ENCODE assay signal across 10 cellular contexts in genomic region chr13:44293908-44294735, GRCh38.
A peak's percentile ranks its signal among the peaks of the same experiment; 100 is the strongest.
DNase-seq lines count a peak whose midpoint lies in the region; ATAC-seq and TF ChIP-seq lines count a peak whose summit lies in the region.
"Had no signal": no experiment of that assay in that cellular context is flagged by ENCODE, and none has a peak within 500 bp of the region (broad histone marks: within the 10 kb centered on the region; RNA-seq: fewer than 3 reads in every experiment).

No MANE protein-coding gene starts in this region.

- peak; percentile 33 for ATAC-seq in activated CD8-positive, alpha-beta memory T cell treated with anti-CD3 and anti-CD28 coated beads, Interleukin-2, amount 10 ng/mL, durations not matched to agents 7 days and 5 days
- ATAC-seq in heart right ventricle (peak in 4 of 8 donors; percentile 37 to 64 (median 56)), HG03045 (IDR thresholded peaks at IDR 0.05; ENCODE audit: unreplicated experiment) (no peak), GM19324 (IDR thresholded peaks at IDR 0.05; ENCODE audit: low FRiP score, unreplicated experiment) (no peak)

- H3K27ac Mint-ChIP-seq in activated CD8-positive, alpha-beta memory T cell treated with anti-CD3 and anti-CD28 coated beads, Interleukin-2, amount 10 ng/mL, durations not matched to agents 7 days and 5 days = no peak overlapping the region
- H3K27ac Mint-ChIP-seq: endodermal cell had no signal

- 43 to 48% methylated on average over 3 of the region's 3 CpGs for WGBS in heart right ventricle, 2 donors
- WGBS in stomach, 5 donors = 52 to 69% (median 58%) methylated on average over 3 of the region's 3 CpGs

- CTCF ChIA-PET in activated CD8-positive, alpha-beta memory T cell treated with anti-CD3 and anti-CD28 coated beads, Interleukin-2, amount 10 ng/mL, durations not matched to agents 7 days and 5 days (lab: Charles Lee) = no interaction called here

- DNase-seq in activated CD8-positive, alpha-beta memory T cell treated with anti-CD3 and anti-CD28 coated beads, Interleukin-2, amount 10 ng/mL, durations not matched to agents 7 days and 5 days = no peak
- no peak for DNase-seq in activated CD8-positive, alpha-beta memory T cell treated with anti-CD3 and anti-CD28 coated beads, Interleukin-2, amount 50 U/mL, for 4 hours
- DNase-seq in ascending aorta (ENCODE audit: low spot score in 2 of 2) (peak in 1 of 2 donors; percentile 49), heart right ventricle (no peak), stomach (no peak), NK-92 (lab: John Stamatoyannopoulos, UW; ENCODE audit: unreplicated experiment) (no peak)
- DNase-seq: endodermal cell had no signal

- TF ChIP-seq CTCF in ascending aorta (IDR thresholded peaks at IDR 0.05) = no peak
- TF ChIP-seq CTCF in heart right ventricle (IDR thresholded peaks at IDR 0.05) = no peak
- TF ChIP-seq CTCF in stomach (IDR thresholded peaks at IDR 0.05) = no peak

- peak overlapping the region; percentile 44 to 69 for H3K27ac ChIP-seq in ascending aorta
- peak overlapping the region in 6 of 10 donors; percentile 12 to 59 (median 36) for H3K27ac ChIP-seq in heart right ventricle
- peak overlapping the region in 4 of 5 donors; percentile 6 to 83 (median 70) for H3K27ac ChIP-seq in stomach
- H3K27ac ChIP-seq: SK-N-MC had no signal

- intact Hi-C loops in ascending aorta (cut with DNase I) (no loop called here), heart right ventricle (cut with DNase I) (loop anchor here in 1 of 10 donors (10.0 kb wide), 1 partner anchor 239 kb away; no protein-coding TSS in a partner anchor), stomach (cut with DNase I; ENCODE audit: low total_unique reads) (no loop called here)

- no peak overlapping the region for H3K4me3 Mint-ChIP-seq in activated CD8-positive, alpha-beta memory T cell treated with anti-CD3 and anti-CD28 coated beads, Interleukin-2, amount 10 ng/mL, durations not matched to agents 7 days and 5 days
- H3K4me3 Mint-ChIP-seq: endodermal cell had no signal

- H3K27me3 ChIP-seq in ascending aorta (no peaks in the 10 kb centered on the region), heart right ventricle (no peaks in the 10 kb centered on the region), stomach (no peaks in the 10 kb centered on the region)

- H3K36me3 ChIP-seq in ascending aorta (no peaks in the 10 kb centered on the region), heart right ventricle (no peaks in the 10 kb centered on the region), stomach (no peaks in the 10 kb centered on the region)

- peaks cover 18% of the 10 kb centered on the region for H3K4me1 Mint-ChIP-seq in activated CD8-positive, alpha-beta memory T cell treated with anti-CD3 and anti-CD28 coated beads, Interleukin-2, amount 10 ng/mL, durations not matched to agents 7 days and 5 days

- peaks cover 22% of the 10 kb centered on the region for H3K27me3 Mint-ChIP-seq in activated CD8-positive, alpha-beta memory T cell treated with anti-CD3 and anti-CD28 coated beads, Interleukin-2, amount 10 ng/mL, durations not matched to agents 7 days and 5 days

- H3K4me3 ChIP-seq in ascending aorta = no peak overlapping the region
- no peak overlapping the region for H3K4me3 ChIP-seq in heart right ventricle
- H3K4me3 ChIP-seq in stomach = no peak overlapping the region
- H3K4me3 ChIP-seq: SK-N-MC had no signal

- TF ChIP-seq EP300 in stomach (IDR thresholded peaks at IDR 0.05) = no peak

- H3K9me3 ChIP-seq in ascending aorta = no peaks in the 10 kb centered on the region
- no peaks in the 10 kb centered on the region for H3K9me3 ChIP-seq in heart right ventricle
- no peaks in the 10 kb centered on the region for H3K9me3 ChIP-seq in stomach

- H3K36me3 Mint-ChIP-seq in activated CD8-positive, alpha-beta memory T cell treated with anti-CD3 and anti-CD28 coated beads, Interleukin-2, amount 10 ng/mL, durations not matched to agents 7 days and 5 days = peaks cover 2% of the 10 kb centered on the region

- no peak for TF ChIP-seq POLR2A in stomach (IDR thresholded peaks at IDR 0.05)

- H3K4me1 ChIP-seq in ascending aorta (peaks cover 3 to 24% of the 10 kb centered on the region in 2 donors), heart right ventricle (peaks cover 0 to 38% (median 29%) of the 10 kb centered on the region in 9 donors), stomach (peaks cover 0 to 25% (median 11%) of the 10 kb centered on the region in 4 donors)

- H3K9me3 Mint-ChIP-seq in activated CD8-positive, alpha-beta memory T cell treated with anti-CD3 and anti-CD28 coated beads, Interleukin-2, amount 10 ng/mL, durations not matched to agents 7 days and 5 days (ENCODE audit: low read depth) = peaks cover 7% of the 10 kb centered on the region
- H3K9me3 Mint-ChIP-seq: endodermal cell had no signal
